ENCODE assay signal across 8 cellular contexts in genomic region chr1:1206376-1207253, GRCh38. TPM values are rescaled to one million over a fixed set of nuclear protein-coding genes. Genes with fewer than 3 reads are reported as not detected.
A peak's percentile ranks its signal among the peaks of the same experiment; 100 is the strongest.
DNase-seq lines count a peak whose midpoint lies in the region; ATAC-seq lines count a peak whose summit lies in the region.

TSS of gene TNFRSF18 (minus strand) at chr1:1206592. CDS start at chr1:1206571, 21 bp downstream.

- intact Hi-C loops in left cardiac atrium (cut with DNase I), result no loop called here

- peak in 1 of 2 donors; percentile 34 for ATAC-seq in left cardiac atrium
- ATAC-seq in HG03039 (IDR thresholded peaks at IDR 0.05; ENCODE audit: unreplicated experiment), result no peak

- peak; percentile 7 for DNase-seq in NCI-H345 (lab: John Stamatoyannopoulos, UW)
- no peak for DNase-seq in NCI-H345 treated with DMSO at 0.1 percent for 48 hours (lab: John Stamatoyannopoulos, UW; ENCODE audit: unreplicated experiment)
- peak; percentile 76 to 82 for DNase-seq in activated CD4-positive, alpha-beta T cell treated with anti-CD3 and anti-CD28 coated beads, Interleukin-2, amount 50 U/mL, for 48 hours
- DNase-seq in left cardiac atrium, result peak; percentile 20
- DNase-seq in stimulated activated CD4-positive, alpha-beta T cell treated with anti-CD3 and anti-CD28 coated beads, Interleukin-4, amount 100 ng/mL, for 1 hour, result peak; percentile 65
- no peak for DNase-seq in NCI-H226
- no peak for DNase-seq in NCI-H1105 (lab: John Stamatoyannopoulos, UW)

RNA-seq across cellular contexts. Expression of gene TNFRSF18, which starts in this region (rescaled TPM):
- under 1 TPM in 1 of 2 donors, not detected in 1; 0.44 TPM for total RNA-seq in left cardiac atrium

Comparison
In these comparisons a context has a peak if more than half of its experiments do, and no peak if none do; other contexts are left out.
1. DNase-seq: peak in NCI-H345 (single experiment), activated CD4-positive, alpha-beta T cell treated with anti-CD3 and anti-CD28 coated beads, Interleukin-2, amount 50 U/mL, for 48 hours (2 of 2) and stimulated activated CD4-positive, alpha-beta T cell treated with anti-CD3 and anti-CD28 coated beads, Interleukin-4, amount 100 ng/mL, for 1 hour (single experiment); none in NCI-H345 treated with DMSO at 0.1 percent for 48 hours (single experiment), NCI-H226 (single experiment) and NCI-H1105 (single experiment).
2. Peak in DNase-seq in left cardiac atrium; RNA of the gene not detected or under 1 TPM.